ENCODE assay signal across 8 cellular contexts in genomic region chr1:46394872-46395465, GRCh38.
DNase-seq lines count a peak whose midpoint lies in the region; ATAC-seq and TF ChIP-seq lines count a peak whose summit lies in the region.

No MANE protein-coding gene starts in this region.

- H3K36me3 ChIP-seq in KOPT-K1 (ENCODE audit: insufficient read depth, low read length) = no peaks in the 10 kb centered on the region

- H3K27ac ChIP-seq in KOPT-K1 (ENCODE audit: low read depth, low read length, poor library complexity, severe bottlenecking) = peak overlapping the region; percentile 57
- peak overlapping the region; percentile 24 for H3K27ac ChIP-seq in substantia nigra (ENCODE audit: low read depth, low read length, poor library complexity, severe bottlenecking)

- no peak for TF ChIP-seq CTCF in GM20000 (IDR thresholded peaks at IDR 0.05; ENCODE audit: extremely low read depth, missing control alignments)

- no peak for ATAC-seq in GM21381 (IDR thresholded peaks at IDR 0.05; ENCODE audit: unreplicated experiment)

- DNase-seq in cerebellar cortex (ENCODE audit: low spot score) = peak; percentile 83
- peak; percentile 52 for DNase-seq in medulla oblongata (ENCODE audit: extremely low spot score)
- DNase-seq in substantia nigra (lab: John Stamatoyannopoulos, UW) = peak in 19 of 49 donors; percentile 14 to 72 (median 31)
- no peak for DNase-seq in NCI-H1105 (lab: John Stamatoyannopoulos, UW)
- no peak for DNase-seq in NCI-H1436 (lab: John Stamatoyannopoulos, UW)
- DNase-seq in GM20000 (ENCODE audit: low spot score) = no peak

- H3K9me3 ChIP-seq in KOPT-K1 (ENCODE audit: insufficient read depth, low read length, poor library complexity, severe bottlenecking) = peaks cover 15% of the 10 kb centered on the region

Comparison
In these comparisons a context has a peak if more than half of its experiments do, and no peak if none do; other contexts are left out.
1. DNase-seq: peak in cerebellar cortex (single experiment) and medulla oblongata (single experiment); none in NCI-H1105 (single experiment), NCI-H1436 (single experiment) and GM20000 (single experiment).